Comparison of ENCODE assay signal across 12 cellular contexts in the genomic region with DNA sequence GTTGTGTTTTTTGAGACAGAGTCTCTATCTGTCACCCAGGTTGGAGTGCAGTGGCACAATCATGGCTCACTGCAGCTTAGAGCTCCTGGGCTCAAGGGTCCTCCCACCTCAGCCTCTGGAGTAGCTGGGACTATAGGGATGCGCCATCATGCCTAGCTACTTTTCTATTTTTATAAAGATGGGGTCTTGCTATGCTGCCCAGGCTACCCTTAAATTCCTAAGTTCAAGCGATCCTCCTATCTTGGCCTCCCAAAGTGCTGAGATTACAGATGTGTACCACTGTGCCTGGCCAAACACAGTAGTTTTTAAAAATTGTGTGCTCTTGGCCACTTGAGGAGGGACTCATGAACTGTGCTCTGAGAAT. TPM values are rescaled to one million over a fixed set of nuclear protein-coding genes. Genes with fewer than 3 reads are reported as not detected.
DNase-seq lines count a peak whose midpoint lies in the region; ATAC-seq, FAIRE-seq and TF ChIP-seq lines count a peak whose summit lies in the region.
"Had no signal": no experiment of that assay in that cellular context is flagged by ENCODE, and none has a peak within 500 bp of the region (broad histone marks: within the 10 kb centered on the region; RNA-seq: fewer than 3 reads in every experiment).

No MANE protein-coding gene starts in this region.

- H3K4me1 ChIP-seq in fibroblast of lung (ENCODE audit: control insufficient read depth, extremely low read depth, insufficient read depth, low read length) (no peaks in the 10 kb centered on the region), skeletal muscle tissue (ENCODE audit: control insufficient read depth in 3 of 3, insufficient read depth in 3 of 3, low read length in 3 of 3) (peaks cover 11 to 19% (median 16%) of the 10 kb centered on the region in 3 donors)

- H3K27ac Mint-ChIP-seq in WTC11: no peak overlapping the region

- no peaks in the 10 kb centered on the region for H3K79me2 ChIP-seq in fibroblast of lung (ENCODE audit: control insufficient read depth, insufficient read depth, low read length)

- H3K9ac ChIP-seq in fibroblast of lung (ENCODE audit: insufficient read depth, low read length) (no peak overlapping the region), skeletal muscle tissue (ENCODE audit: low read depth in 1 of 3, low read length in 3 of 3) (no peak overlapping the region)

- H3K27ac ChIP-seq in fibroblast of lung (ENCODE audit: insufficient read depth, low read length): no peak overlapping the region
- no peak overlapping the region for H3K27ac ChIP-seq in skeletal muscle tissue (ENCODE audit: low read depth, low read length)
- H3K27ac ChIP-seq: adrenal gland had no signal

- no peak for TF ChIP-seq POLR2A in GM12891 (IDR thresholded peaks at IDR 0.05; ENCODE audit: low read depth, low read length)

- H3K4me3 Mint-ChIP-seq in WTC11: peak overlapping the region; percentile 72

- H2AFZ ChIP-seq in fibroblast of lung (ENCODE audit: low read length): no peak overlapping the region

- H3K36me3 ChIP-seq in fibroblast of lung (ENCODE audit: control insufficient read depth, insufficient read depth, low read length): no peaks in the 10 kb centered on the region
- no peaks in the 10 kb centered on the region for H3K36me3 ChIP-seq in skeletal muscle tissue (ENCODE audit: control insufficient read depth in 3 of 3, insufficient read depth in 3 of 3, low read length in 3 of 3)
- H3K36me3 ChIP-seq: adrenal gland had no signal

- DNase-seq in GM12891 (ENCODE audit: insufficient read length, low spot score) (no peak), WTC11 (ENCODE audit: low spot score) (no peak), fibroblast of lung (ENCODE audit: low read depth in 2 of 2) (no peak), COLO668 (lab: John Stamatoyannopoulos, UW; ENCODE audit: unreplicated experiment) (no peak), HCEC 1CT (no peak), NCI-H146 treated with DMSO at 0.1 percent for 48 hours (lab: John Stamatoyannopoulos, UW; ENCODE audit: unreplicated experiment) (no peak)
- DNase-seq: adrenal gland, NCI-H2107, substantia nigra, SW 1271 had no signal

- H3K4me1 Mint-ChIP-seq in WTC11: peaks cover 20% of the 10 kb centered on the region

- H3K27me3 ChIP-seq in fibroblast of lung (ENCODE audit: control insufficient read depth, insufficient read depth, low read length) (peaks cover 58% of the 10 kb centered on the region), skeletal muscle tissue (ENCODE audit: control insufficient read depth in 3 of 3, insufficient read depth in 3 of 3, low read length in 3 of 3) (peaks cover 61 to 74% (median 62%) of the 10 kb centered on the region in 3 donors)

- no peak for FAIRE-seq in GM12891 (lab: Jason Lieb, UNC)

- CTCF ChIA-PET in WTC11 (lab: Charles Lee): interaction anchor here (0.5 to 1.1 kb wide), 3 partner anchors 22 to 70 kb away, joined by 3 to 4 read pairs (median 3); no protein-coding TSS in a partner anchor

- TF ChIP-seq CTCF in WTC11 (IDR thresholded peaks at IDR 0.05) (no peak), fibroblast of lung (conservative IDR thresholded peaks at IDR 0.05 in 1 of 2, IDR thresholded peaks at IDR 0.05 in 1 of 2; ENCODE audit: low read depth in 1 of 2, low read length in 2 of 2) (no peak)

- H3K27me3 Mint-ChIP-seq in WTC11 (ENCODE audit: low read depth): peaks cover 96% of the 10 kb centered on the region

- H3K4me3 ChIP-seq in fibroblast of lung (replicated peaks in 1 of 4; ENCODE audit: control extremely low read depth in 1 of 4, insufficient read depth in 1 of 4, low read depth in 3 of 4, low read length in 4 of 4): peak overlapping the region in 1 of 4 experiments; percentile 54
- peak overlapping the region; percentile 64 to 82 (median 71) for H3K4me3 ChIP-seq in skeletal muscle tissue (ENCODE audit: low read length in 3 of 3)

- no peaks in the 10 kb centered on the region for H3K36me3 Mint-ChIP-seq in WTC11

- no peaks in the 10 kb centered on the region for H4K20me1 ChIP-seq in fibroblast of lung (ENCODE audit: control insufficient read depth, extremely low read depth, insufficient read depth, low read length)

- H3K4me2 ChIP-seq in fibroblast of lung (ENCODE audit: extremely low read depth, insufficient read depth, low read length): peak overlapping the region; percentile 89

- no peaks in the 10 kb centered on the region for H3K9me3 Mint-ChIP-seq in WTC11

- POLR2A ChIA-PET in WTC11 (lab: Charles Lee): no interaction called here

- ATAC-seq in WTC11 (no peak), HG03045 (IDR thresholded peaks at IDR 0.05; ENCODE audit: unreplicated experiment) (no peak)

- H3K9me3 ChIP-seq in fibroblast of lung (ENCODE audit: control insufficient read depth, insufficient read depth, low read depth, low read length) (no peaks in the 10 kb centered on the region), skeletal muscle tissue (ENCODE audit: control insufficient read depth in 3 of 3, low read length in 3 of 3) (no peaks in the 10 kb centered on the region)
- H3K9me3 ChIP-seq: adrenal gland had no signal

TF ChIP-seq in GM12891, 5 proteins besides CTCF, POLR2A, EP300 and RAD21:
- TF ChIP-seq SPI1 (IDR thresholded peaks at IDR 0.05; ENCODE audit: low read depth, low read length) (no peak), PAX5 (IDR thresholded peaks at IDR 0.05; ENCODE audit: insufficient read depth, low read length, severe bottlenecking) (peak; percentile 13)
TF ChIP-seq in GM12891: peak in this region for 1.

TF ChIP-seq in WTC11, 78 proteins besides CTCF, POLR2A, EP300 and RAD21 (continues in another document):
- TF ChIP-seq ZNF263 (CRISPR knock-in tag; IDR thresholded peaks at IDR 0.05; ENCODE audit: low read depth) (no peak), ZNF423 (CRISPR knock-in tag; IDR thresholded peaks at IDR 0.05) (no peak), ZNF232 (CRISPR knock-in tag; IDR thresholded peaks at IDR 0.05) (no peak), ZNF396 (CRISPR knock-in tag; IDR thresholded peaks at IDR 0.05; ENCODE audit: borderline replicate concordance) (no peak), ZBTB21 (CRISPR knock-in tag; IDR thresholded peaks at IDR 0.05; ENCODE audit: borderline replicate concordance) (no peak), ZNF671 (CRISPR knock-in tag; IDR thresholded peaks at IDR 0.05) (no peak), ATF1 (CRISPR knock-in tag; IDR thresholded peaks at IDR 0.05) (no peak), ZNF317 (CRISPR knock-in tag; IDR thresholded peaks at IDR 0.05; ENCODE audit: borderline replicate concordance, low read depth) (no peak), TCF7 (CRISPR knock-in tag; IDR thresholded peaks at IDR 0.05; ENCODE audit: low read depth) (no peak), ZNF219 (CRISPR knock-in tag; IDR thresholded peaks at IDR 0.05; ENCODE audit: borderline replicate concordance) (no peak), IRF2 (CRISPR knock-in tag; IDR thresholded peaks at IDR 0.05; ENCODE audit: borderline replicate concordance, low read depth) (no peak)
- TF ChIP-seq, protein P1, sequence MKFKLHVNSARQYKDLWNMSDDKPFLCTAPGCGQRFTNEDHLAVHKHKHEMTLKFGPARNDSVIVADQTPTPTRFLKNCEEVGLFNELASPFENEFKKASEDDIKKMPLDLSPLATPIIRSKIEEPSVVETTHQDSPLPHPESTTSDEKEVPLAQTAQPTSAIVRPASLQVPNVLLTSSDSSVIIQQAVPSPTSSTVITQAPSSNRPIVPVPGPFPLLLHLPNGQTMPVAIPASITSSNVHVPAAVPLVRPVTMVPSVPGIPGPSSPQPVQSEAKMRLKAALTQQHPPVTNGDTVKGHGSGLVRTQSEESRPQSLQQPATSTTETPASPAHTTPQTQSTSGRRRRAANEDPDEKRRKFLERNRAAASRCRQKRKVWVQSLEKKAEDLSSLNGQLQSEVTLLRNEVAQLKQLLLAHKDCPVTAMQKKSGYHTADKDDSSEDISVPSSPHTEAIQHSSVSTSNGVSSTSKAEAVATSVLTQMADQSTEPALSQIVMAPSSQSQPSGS (CRISPR knock-in tag; IDR thresholded peaks at IDR 0.05; ENCODE audit: borderline replicate concordance, low read depth): no peak
- TF ChIP-seq, protein P2, sequence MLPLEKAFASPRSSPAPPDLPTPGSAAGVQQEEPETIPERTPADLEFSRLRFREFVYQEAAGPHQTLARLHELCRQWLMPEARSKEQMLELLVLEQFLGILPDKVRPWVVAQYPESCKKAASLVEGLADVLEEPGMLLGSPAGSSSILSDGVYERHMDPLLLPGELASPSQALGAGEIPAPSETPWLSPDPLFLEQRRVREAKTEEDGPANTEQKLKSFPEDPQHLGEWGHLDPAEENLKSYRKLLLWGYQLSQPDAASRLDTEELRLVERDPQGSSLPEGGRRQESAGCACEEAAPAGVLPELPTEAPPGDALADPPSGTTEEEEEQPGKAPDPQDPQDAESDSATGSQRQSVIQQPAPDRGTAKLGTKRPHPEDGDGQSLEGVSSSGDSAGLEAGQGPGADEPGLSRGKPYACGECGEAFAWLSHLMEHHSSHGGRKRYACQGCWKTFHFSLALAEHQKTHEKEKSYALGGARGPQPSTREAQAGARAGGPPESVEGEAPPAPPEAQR (CRISPR knock-in tag; IDR thresholded peaks at IDR 0.05): no peak
- TF ChIP-seq, protein P3, sequence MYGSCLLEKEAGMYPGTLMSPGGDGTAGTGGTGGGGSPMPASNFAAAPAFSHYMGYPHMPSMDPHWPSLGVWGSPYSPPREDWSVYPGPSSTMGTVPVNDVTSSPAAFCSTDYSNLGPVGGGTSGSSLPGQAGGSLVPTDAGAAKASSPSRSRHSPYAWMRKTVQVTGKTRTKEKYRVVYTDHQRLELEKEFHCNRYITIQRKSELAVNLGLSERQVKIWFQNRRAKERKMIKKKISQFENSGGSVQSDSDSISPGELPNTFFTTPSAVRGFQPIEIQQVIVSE (CRISPR knock-in tag; IDR thresholded peaks at IDR 0.05; ENCODE audit: borderline replicate concordance): no peak

RNA-seq across cellular contexts. Expression of a gene that starts 10.6 kb away (rescaled TPM):
- not detected for polyA plus RNA-seq in GM12891 (2012; ENCODE audit: low read depth, missing spikeins)
- total RNA-seq in WTC11 (2021): 2.1 to 4.6 TPM (median 2.3 TPM) in 3 replicates
- total RNA-seq in fibroblast of lung: not detected in 2 replicates
- polyA plus RNA-seq in fibroblast of lung: not detected in 2 replicates
- polyA plus RNA-seq in fibroblast of lung (2012): not detected in 2 replicates
- not detected in 2 replicates for polyA minus RNA-seq in fibroblast of lung (ENCODE audit: low replicate concordance)
- not detected for total RNA-seq in skeletal muscle tissue
- total RNA-seq: adrenal gland had no signal
- polyA plus RNA-seq: adrenal gland had no signal

RNA-seq across cellular contexts. Expression of a gene that starts 58.7 kb away (rescaled TPM):
- 1.2 TPM for polyA plus RNA-seq in GM12891 (2012; ENCODE audit: low read depth, missing spikeins)
- total RNA-seq in WTC11 (2021) (9.6 to 19.2 TPM (median 10.2 TPM) in 3 replicates), fibroblast of lung (14.4 and 19.8 TPM in 2 replicates), skeletal muscle tissue (23.5 TPM)
- 4.6 and 15.3 TPM in 2 replicates for polyA plus RNA-seq in fibroblast of lung
- 6.7 and 26.3 TPM in 2 replicates for polyA plus RNA-seq in fibroblast of lung (2012)
- polyA minus RNA-seq in fibroblast of lung (ENCODE audit: low replicate concordance): 17.1 and 35.7 TPM in 2 replicates
